Comparison of ENCODE assay signal across 24 cellular contexts in genomic region chr6:133243723-133244122, GRCh38. TPM values are rescaled to one million over a fixed set of nuclear protein-coding genes. Genes with fewer than 3 reads are reported as not detected.
DNase-seq lines count a peak whose midpoint lies in the region; ATAC-seq, FAIRE-seq and TF ChIP-seq lines count a peak whose summit lies in the region.
"Had no signal": no experiment of that assay in that cellular context is flagged by ENCODE, and none has a peak within 500 bp of the region (broad histone marks: within the 10 kb centered on the region; RNA-seq: fewer than 3 reads in every experiment).

No MANE protein-coding gene starts in this region.

- H3K4me2 ChIP-seq in HepG2 (ENCODE audit: low read depth, low read length): no peak overlapping the region

- TF ChIP-seq RAD21 in HepG2 (CRISPR knock-in tag; IDR thresholded peaks at IDR 0.05): no peak

- ATAC-seq in HepG2 (no peak), right lobe of liver (no peak), GM18870 (IDR thresholded peaks at IDR 0.05; ENCODE audit: unreplicated experiment) (no peak), natural killer cell (no peak)
- ATAC-seq in effector memory CD8-positive, alpha-beta T cell (replicated peaks): no peak
- no peak for ATAC-seq in activated CD4-positive, alpha-beta T cell treated with anti-CD3 and anti-CD28 coated beads for 36 hours
- ATAC-seq: naive thymus-derived CD8-positive, alpha-beta T cell had no signal

- TF ChIP-seq CTCF in HepG2 (CRISPR knock-in tag; IDR thresholded peaks at IDR 0.05) (no peak), right lobe of liver (IDR thresholded peaks at IDR 0.05) (no peak), nephron (IDR thresholded peaks at IDR 0.05; ENCODE audit: unreplicated experiment in 3 of 3) (no peak), natural killer cell (IDR thresholded peaks at IDR 0.05) (no peak)

- H3K36me3 ChIP-seq in HepG2 (replicated peaks in 1 of 2; ENCODE audit: control insufficient read depth in 1 of 2, insufficient read depth in 2 of 2, low read length in 2 of 2) (no peaks in the 10 kb centered on the region), right lobe of liver (no peaks in the 10 kb centered on the region), adipocyte (ENCODE audit: control insufficient read depth, insufficient read depth, low read length, severe bottlenecking) (no peaks in the 10 kb centered on the region)
- H3K36me3 ChIP-seq: suprapubic skin had no signal

- no TSS peak for BruUV-seq in HepG2 (replicated peaks; lab: Mats Ljungman, UMichigan)

- H4K20me1 ChIP-seq in HepG2 (ENCODE audit: insufficient read depth, low read length): no peaks in the 10 kb centered on the region; the same call in 1 of the 2 replicates

- DNase-seq in HepG2 (ENCODE audit: low spot score) (no peak), right lobe of liver (no peak), adipocyte (ENCODE audit: low read depth) (no peak), natural killer cell (no peak)
- DNase-seq in effector memory CD8-positive, alpha-beta T cell: no peak
- no peak for DNase-seq in activated CD4-positive, alpha-beta T cell treated with anti-CD3 and anti-CD28 coated beads for 36 hours
- DNase-seq: activated CD4-positive, alpha-beta T cell treated with anti-CD3 and anti-CD28 coated beads, Interleukin-2, amount 50 U/mL, for 1 hour; activated CD8-positive, alpha-beta memory T cell treated with anti-CD3 and anti-CD28 coated beads, Interleukin-2, amount 50 U/mL, for 48 hours; activated gamma-delta T cell treated with Interleukin-2 at 50 U/mL for 16 hours; amygdala; CD4-positive, alpha-beta T cell; GF-D8; immature natural killer cell; mammary epithelial cell; naive thymus-derived CD8-positive, alpha-beta T cell; NCI-H2029 treated with DMSO at 0.1 percent for 48 hours; NCI-H510A; stimulated activated CD4-positive, alpha-beta T cell treated with anti-CD3 and anti-CD28 coated beads, Interleukin-15, amount 100 ng/mL, for 24 hours had no signal

- no peak overlapping the region for H3K27ac ChIP-seq in HepG2 (ENCODE audit: extremely low read length, insufficient read depth, low read length)
- H3K27ac ChIP-seq in right lobe of liver: no peak overlapping the region
- H3K27ac ChIP-seq: suprapubic skin had no signal

- peak overlapping the region; percentile 91 to 96 (median 96) for H3K27ac Mint-ChIP-seq in nephron
- H3K27ac Mint-ChIP-seq in effector memory CD8-positive, alpha-beta T cell: no peak overlapping the region
- no peak overlapping the region for H3K27ac Mint-ChIP-seq in natural killer cell
- no peak overlapping the region for H3K27ac Mint-ChIP-seq in activated CD4-positive, alpha-beta T cell treated with anti-CD3 and anti-CD28 coated beads for 36 hours
- H3K27ac Mint-ChIP-seq: CD4-positive, alpha-beta T cell; immature natural killer cell; naive thymus-derived CD8-positive, alpha-beta T cell had no signal

- H3K27me3 ChIP-seq in HepG2 (ENCODE audit: control insufficient read depth in 1 of 2, insufficient read depth in 2 of 2, low read length in 2 of 2) (peaks cover 8 to 37% of the 10 kb centered on the region in 2 experiments), right lobe of liver (peaks cover 7 to 29% of the 10 kb centered on the region in 2 donors), adipocyte (replicated peaks; ENCODE audit: control insufficient read depth, insufficient read depth, low read length) (peaks cover 61% of the 10 kb centered on the region)

- H3K9me3 ChIP-seq in HepG2 (ENCODE audit: low read length) (no peaks in the 10 kb centered on the region), right lobe of liver (no peaks in the 10 kb centered on the region), adipocyte (ENCODE audit: control insufficient read depth, low read length) (peaks cover 4% of the 10 kb centered on the region)
- H3K9me3 ChIP-seq: suprapubic skin had no signal

- H3K36me3 Mint-ChIP-seq in nephron (ENCODE audit: low read depth) (no peaks in the 10 kb centered on the region), natural killer cell (no peaks in the 10 kb centered on the region)
- peaks cover 3% of the 10 kb centered on the region for H3K36me3 Mint-ChIP-seq in effector memory CD8-positive, alpha-beta T cell (ENCODE audit: insufficient read depth)
- H3K36me3 Mint-ChIP-seq in activated CD4-positive, alpha-beta T cell treated with anti-CD3 and anti-CD28 coated beads for 36 hours (ENCODE audit: low read depth): no peaks in the 10 kb centered on the region
- H3K36me3 Mint-ChIP-seq: immature natural killer cell; naive thymus-derived CD8-positive, alpha-beta T cell had no signal

- no peak for FAIRE-seq in HepG2 (lab: Jason Lieb, UNC)
- FAIRE-seq: GM12891, TTC549 had no signal

- no peak overlapping the region for H3K9ac ChIP-seq in HepG2 (ENCODE audit: insufficient read depth, low read depth, low read length)
- no peak overlapping the region for H3K9ac ChIP-seq in adipocyte (ENCODE audit: low read length)

- peak overlapping the region; percentile 91 to 96 (median 94) for H3K4me3 Mint-ChIP-seq in nephron
- H3K4me3 Mint-ChIP-seq in effector memory CD8-positive, alpha-beta T cell: no peak overlapping the region
- no peak overlapping the region for H3K4me3 Mint-ChIP-seq in natural killer cell
- H3K4me3 Mint-ChIP-seq in activated CD4-positive, alpha-beta T cell treated with anti-CD3 and anti-CD28 coated beads for 36 hours: no peak overlapping the region
- H3K4me3 Mint-ChIP-seq: CD4-positive, alpha-beta T cell; central memory CD8-positive, alpha-beta T cell; immature natural killer cell had no signal

- WGBS in HepG2 (ENCODE audit: low lambda C conversion rate): 4% methylated on average over 6 of the region's 6 CpGs
- WGBS in right lobe of liver (ENCODE audit: insufficient coverage, low coverage, low lambda C conversion rate, missing lambda C conversion rate): 11% methylated on average over 6 of the region's 6 CpGs

- H3K27me3 Mint-ChIP-seq in nephron (ENCODE audit: low read depth) (peaks cover 68% of the 10 kb centered on the region), natural killer cell (ENCODE audit: low read depth in 2 of 2) (peaks cover 28 to 36% of the 10 kb centered on the region in 2 donors)
- H3K27me3 Mint-ChIP-seq in effector memory CD8-positive, alpha-beta T cell: peaks cover 37 to 47% of the 10 kb centered on the region in 2 donors
- H3K27me3 Mint-ChIP-seq in activated CD4-positive, alpha-beta T cell treated with anti-CD3 and anti-CD28 coated beads for 36 hours: peaks cover 48% of the 10 kb centered on the region

- TF ChIP-seq EP300 in HepG2 (IDR thresholded peaks at IDR 0.05; ENCODE audit: low read depth in 2 of 2, low read length in 2 of 2): no peak
- no peak for TF ChIP-seq EP300 in HepG2 (CRISPR knock-in tag; IDR thresholded peaks at IDR 0.05; ENCODE audit: borderline replicate concordance)

- no peak overlapping the region for H2AFZ ChIP-seq in HepG2 (ENCODE audit: low read length)

- CTCF ChIA-PET in HepG2 (lab: Yijun Ruan, JAX; ENCODE audit: low intra/inter-chr PET ratio, low total read pairs): no interaction called here
- CTCF ChIA-PET in activated CD4-positive, alpha-beta T cell treated with anti-CD3 and anti-CD28 coated beads for 36 hours (lab: Charles Lee): interaction anchor here (0.7 kb wide), 2 partner anchors 165 to 280 kb away, joined by 3 read pairs; no protein-coding TSS in a partner anchor

- H3K4me3 ChIP-seq in HepG2 (replicated peaks in 1 of 3; ENCODE audit: insufficient read depth in 1 of 3, low read depth in 2 of 3, low read length in 3 of 3) (no peak overlapping the region), right lobe of liver (no peak overlapping the region), adipocyte (ENCODE audit: low read length) (peak overlapping the region; percentile 84)

- peaks cover 43% of the 10 kb centered on the region for H3K4me1 Mint-ChIP-seq in nephron
- H3K4me1 Mint-ChIP-seq in effector memory CD8-positive, alpha-beta T cell (ENCODE audit: low read depth in 2 of 2): peaks cover 1 to 3% of the 10 kb centered on the region in 2 donors
- H3K4me1 Mint-ChIP-seq in natural killer cell: no peaks in the 10 kb centered on the region
- peaks cover 10% of the 10 kb centered on the region for H3K4me1 Mint-ChIP-seq in activated CD4-positive, alpha-beta T cell treated with anti-CD3 and anti-CD28 coated beads for 36 hours
- H3K4me1 Mint-ChIP-seq: immature natural killer cell had no signal

- H3K4me1 ChIP-seq in HepG2 (ENCODE audit: insufficient read depth, low read length): no peaks in the 10 kb centered on the region
- H3K4me1 ChIP-seq in right lobe of liver: peaks cover 0 to 13% (median 0%) of the 10 kb centered on the region in 4 donors
- H3K4me1 ChIP-seq in adipocyte (ENCODE audit: control insufficient read depth, insufficient read depth, low read length): peaks cover 18% of the 10 kb centered on the region

- in situ Hi-C loops in HepG2 (cut with HindIII; ENCODE audit: extremely low pct_ligation_motif_present, low pct_unique_long_range_greater_than_20kb): no loop called here

- intact Hi-C loops in HepG2 (cut with micrococcal nuclease; ENCODE audit: unreplicated experiment): no loop called here
- intact Hi-C loops in right lobe of liver (cut with DNase I): no loop called here
- intact Hi-C loops in natural killer cell (cut with micrococcal nuclease): no loop called here
- intact Hi-C loops in activated CD4-positive, alpha-beta T cell treated with anti-CD3 and anti-CD28 coated beads for 36 hours (cut with DNase I, micrococcal nuclease): loop anchor here (5.0 to 10.0 kb wide), 2 partner anchors 649 to 839 kb away; partner anchors contain the start of gene MOXD1 (in 1 of the 2)

- no peaks in the 10 kb centered on the region for H3K79me2 ChIP-seq in HepG2 (ENCODE audit: insufficient read depth, low read length)

- H3K9me3 Mint-ChIP-seq in nephron (no peaks in the 10 kb centered on the region), natural killer cell (no peaks in the 10 kb centered on the region)
- H3K9me3 Mint-ChIP-seq in effector memory CD8-positive, alpha-beta T cell: no peaks in the 10 kb centered on the region
- H3K9me3 Mint-ChIP-seq in activated CD4-positive, alpha-beta T cell treated with anti-CD3 and anti-CD28 coated beads for 36 hours (ENCODE audit: low read depth): no peaks in the 10 kb centered on the region
- H3K9me3 Mint-ChIP-seq: CD4-positive, alpha-beta T cell; central memory CD8-positive, alpha-beta T cell; naive thymus-derived CD8-positive, alpha-beta T cell had no signal

- POLR2A ChIA-PET in HepG2 (lab: Yijun Ruan, JAX): no interaction called here
- POLR2A ChIA-PET in activated CD4-positive, alpha-beta T cell treated with anti-CD3 and anti-CD28 coated beads for 36 hours (lab: Charles Lee): no interaction called here

- no peak for TF ChIP-seq POLR2A in HepG2 (IDR thresholded peaks at IDR 0.05; ENCODE audit: insufficient read depth in 1 of 2, low read depth in 2 of 2, low read length in 2 of 2)
- no peak for TF ChIP-seq POLR2A in right lobe of liver (IDR thresholded peaks at IDR 0.05)

RNA-seq across cellular contexts. Expression of gene EYA4, which starts 2.6 kb away (rescaled TPM):
- total RNA-seq in HepG2 (2016; rRNA removed; fragmentation: Illumina TruSeq; extraction: Trizol) (not detected in 2 replicates), right lobe of liver (under 1 TPM in 5 of 6 experiments, not detected in 1; 0.09 to 0.37 (median 0.35) TPM), natural killer cell (not detected)
- total RNA-seq in HepG2 (2016; cell fraction: cytosol; rRNA removed; fragmentation: Illumina TruSeq; extraction: Trizol; ENCODE audit: low read depth): not detected in 2 replicates
- total RNA-seq in HepG2 (2016; cell fraction: insoluble cytoplasmic fraction; rRNA removed; fragmentation: Illumina TruSeq; extraction: Trizol): not detected in 2 replicates
- not detected in 2 replicates for total RNA-seq in HepG2 (2016; cell fraction: membrane; rRNA removed; fragmentation: Illumina TruSeq; extraction: Trizol)
- not detected in 2 replicates for total RNA-seq in HepG2 (2016; cell fraction: nucleus; rRNA removed; fragmentation: Illumina TruSeq; extraction: Trizol)
- not detected in 2 replicates for polyA plus RNA-seq in HepG2 (2011; rRNA removed)
- polyA plus RNA-seq in HepG2 (2011; cell fraction: cytosol; rRNA removed): not detected in 2 replicates
- not detected in 2 replicates for polyA plus RNA-seq in HepG2 (2011; cell fraction: nucleus; rRNA removed)
- polyA plus RNA-seq in HepG2 (2012): not detected in 2 replicates
- polyA plus RNA-seq in HepG2 (2016; cell fraction: cytosol; fragmentation: Illumina TruSeq; extraction: Trizol; ENCODE audit: low read depth): not detected in 2 replicates
- polyA plus RNA-seq in HepG2 (2016; cell fraction: insoluble cytoplasmic fraction; fragmentation: Illumina TruSeq; extraction: Trizol; ENCODE audit: low read depth): not detected in 2 replicates
- polyA plus RNA-seq in HepG2 (2016; cell fraction: membrane; fragmentation: Illumina TruSeq; extraction: Trizol; ENCODE audit: low read depth): not detected in 2 replicates
- polyA plus RNA-seq in HepG2 (2016; cell fraction: nucleus; fragmentation: Illumina TruSeq; extraction: Trizol; ENCODE audit: insufficient read depth, low read depth): not detected in 2 replicates
- polyA minus RNA-seq in HepG2 (2011; rRNA and poly(A)+ RNA removed; ENCODE audit: low replicate concordance): 350 TPM in 1 of 2 replicates, not detected in the other
- 0.18 and 1.2 TPM in 2 replicates for polyA minus RNA-seq in HepG2 (2011; cell fraction: cytosol; rRNA and poly(A)+ RNA removed)
- 0.25 and 0.52 TPM in 2 replicates for polyA minus RNA-seq in HepG2 (2011; cell fraction: nucleus; rRNA and poly(A)+ RNA removed)
- total RNA-seq in activated CD4-positive, alpha-beta T cell treated with anti-CD3 and anti-CD28 coated beads for 36 hours: not detected
- total RNA-seq: CD4-positive, alpha-beta T cell; mammary epithelial cell; naive thymus-derived CD8-positive, alpha-beta T cell had no signal
- polyA plus RNA-seq: immature natural killer cell; mammary epithelial cell; naive thymus-derived CD8-positive, alpha-beta T cell had no signal

Comparison
In these comparisons a context has a peak if more than half of its experiments do, and no peak if none do; other contexts are left out.
1. H3K27ac Mint-ChIP-seq: peak in nephron (3 of 3); none in effector memory CD8-positive, alpha-beta T cell (0 of 2), natural killer cell (0 of 2) and activated CD4-positive, alpha-beta T cell treated with anti-CD3 and anti-CD28 coated beads for 36 hours (single experiment).
2. H3K4me3 Mint-ChIP-seq: peak in nephron (3 of 3); none in effector memory CD8-positive, alpha-beta T cell (0 of 2), natural killer cell (single experiment) and activated CD4-positive, alpha-beta T cell treated with anti-CD3 and anti-CD28 coated beads for 36 hours (single experiment).
3. intact Hi-C loops: an anchor here in activated CD4-positive, alpha-beta T cell treated with anti-CD3 and anti-CD28 coated beads for 36 hours (5.0 to 10.0 kb wide); none called in HepG2, right lobe of liver and natural killer cell.